33 cellular contexts compared by ENCODE assay signal in the genomic region with DNA sequence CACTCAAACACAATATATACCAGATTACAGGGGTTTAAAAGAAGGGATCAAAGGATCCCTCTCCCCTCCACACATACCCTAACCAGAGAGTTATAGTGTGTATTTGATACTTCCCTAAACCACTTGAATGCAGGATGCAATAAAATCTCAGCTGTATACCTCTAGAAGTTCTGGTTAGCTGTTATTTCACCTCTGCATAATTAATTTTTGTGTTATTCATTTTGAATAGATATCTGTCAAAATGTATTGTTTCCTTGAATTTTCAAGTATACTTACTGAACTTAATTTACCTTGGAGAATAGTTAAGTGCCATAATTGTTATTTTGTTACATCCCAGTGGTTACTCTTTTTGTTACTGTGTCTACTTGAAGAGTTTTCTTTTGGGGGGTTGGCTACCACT.
"Had no signal": no experiment of that assay in that cellular context is flagged by ENCODE, and none has a peak within 500 bp of the region (broad histone marks: within the 10 kb centered on the region; RNA-seq: fewer than 3 reads in every experiment).

No MANE protein-coding gene starts in this region.

- H3K4me3 Mint-ChIP-seq: activated B cell treated with CpG ODN at 0.5 μM for 24 hours; activated CD4-positive, alpha-beta memory T cell treated with anti-CD3 and anti-CD28 coated beads, Interleukin-2, amount 10 ng/mL, durations not matched to agents 7 days and 5 days; activated CD4-positive, alpha-beta T cell treated with anti-CD3 and anti-CD28 coated beads, Interleukin-2, amount 10 ng/mL, durations not matched to agents 7 days and 5 days; activated naive CD8-positive, alpha-beta T cell treated with anti-CD3 and anti-CD28 coated beads, Interleukin-2, amount 10 ng/mL, durations not matched to agents 7 days and 5 days; activated T-helper 17 cell treated with anti-CD3 and anti-CD28 coated beads, Interleukin-2, amount 50 U/mL, for 72 hours; brain; effector memory CD8-positive, alpha-beta T cell; T-cell; T-helper 1 cell treated with Interleukin-12 subunit alpha and Interleukin-12 subunit beta and Interleukin-4 antibody, amounts not matched to agents 30 μg/mL and 1 μg/mL, for 36 hours; T-helper 2 cell treated with Interferon-gamma antibody and Interleukin-4, amounts not matched to agents 5 μg/mL and 100 μg/mL, for 36 hours had no signal

- H3K27me3 ChIP-seq: ascending aorta, breast epithelium, cardiac muscle cell, esophagus muscularis mucosa, foreskin keratinocyte, gastrocnemius medialis, heart left ventricle had no signal

- H3K27ac ChIP-seq: ascending aorta, breast epithelium, esophagus muscularis mucosa, foreskin keratinocyte, gastrocnemius medialis, heart left ventricle, WERI-Rb-1 had no signal

- H3K27ac Mint-ChIP-seq: activated B cell treated with CpG ODN at 0.5 μM for 24 hours; activated CD4-positive, alpha-beta memory T cell treated with anti-CD3 and anti-CD28 coated beads, Interleukin-2, amount 10 ng/mL, durations not matched to agents 7 days and 5 days; activated CD4-positive, alpha-beta T cell treated with anti-CD3 and anti-CD28 coated beads, Interleukin-2, amount 10 ng/mL, durations not matched to agents 7 days and 5 days; activated naive CD4-positive, alpha-beta T cell treated with anti-CD3 and anti-CD28 coated beads, Interleukin-2, amount 50 U/mL, for 72 hours; activated naive CD8-positive, alpha-beta T cell treated with anti-CD3 and anti-CD28 coated beads, Interleukin-2, amount 10 ng/mL, durations not matched to agents 7 days and 5 days; brain; T-helper 1 cell treated with Interleukin-12 subunit alpha and Interleukin-12 subunit beta and Interleukin-4 antibody, amounts not matched to agents 30 μg/mL and 1 μg/mL, for 36 hours; T-helper 2 cell treated with Interferon-gamma antibody and Interleukin-4, amounts not matched to agents 5 μg/mL and 100 μg/mL, for 36 hours had no signal

- H3K4me1 ChIP-seq: breast epithelium, foreskin keratinocyte had no signal

- H3K9me3 Mint-ChIP-seq: activated B cell treated with CpG ODN at 0.5 μM for 24 hours; activated naive CD8-positive, alpha-beta T cell treated with anti-CD3 and anti-CD28 coated beads, Interleukin-2, amount 10 ng/mL, durations not matched to agents 7 days and 5 days; activated T-helper 17 cell treated with anti-CD3 and anti-CD28 coated beads, Interleukin-2, amount 50 U/mL, for 72 hours; effector memory CD8-positive, alpha-beta T cell; T-cell had no signal

- ATAC-seq: activated CD4-positive, CD25-positive, alpha-beta regulatory T cell treated with anti-CD3 and anti-CD28 coated beads, Interleukin-2, amount 50 U/mL, for 24 hours; activated naive CD4-positive, alpha-beta T cell treated with anti-CD3 and anti-CD28 coated beads, Interleukin-2, amount 50 U/mL, for 72 hours; activated T-helper 17 cell treated with anti-CD3 and anti-CD28 coated beads, Interleukin-2, amount 50 U/mL, for 72 hours; effector memory CD8-positive, alpha-beta T cell; foreskin keratinocyte; gastrocnemius medialis; heart left ventricle; T-cell had no signal

- H3K4me3 ChIP-seq: ascending aorta, breast epithelium, cardiac muscle cell, esophagus muscularis mucosa, gastrocnemius medialis, heart left ventricle had no signal

- H3K9me3 ChIP-seq: ascending aorta, breast epithelium, esophagus muscularis mucosa, gastrocnemius medialis, heart left ventricle had no signal

- H3K4me1 Mint-ChIP-seq: activated B cell treated with CpG ODN at 0.5 μM for 24 hours; activated CD4-positive, alpha-beta memory T cell treated with anti-CD3 and anti-CD28 coated beads, Interleukin-2, amount 10 ng/mL, durations not matched to agents 7 days and 5 days; activated CD4-positive, alpha-beta T cell treated with anti-CD3 and anti-CD28 coated beads, Interleukin-2, amount 10 ng/mL, durations not matched to agents 7 days and 5 days; activated naive CD8-positive, alpha-beta T cell treated with anti-CD3 and anti-CD28 coated beads, Interleukin-2, amount 10 ng/mL, durations not matched to agents 7 days and 5 days; activated T-helper 17 cell treated with anti-CD3 and anti-CD28 coated beads, Interleukin-2, amount 50 U/mL, for 72 hours; T-cell had no signal

- H3K27me3 Mint-ChIP-seq: activated B cell treated with CpG ODN at 0.5 μM for 24 hours; activated CD4-positive, alpha-beta memory T cell treated with anti-CD3 and anti-CD28 coated beads, Interleukin-2, amount 10 ng/mL, durations not matched to agents 7 days and 5 days; activated CD4-positive, alpha-beta T cell treated with anti-CD3 and anti-CD28 coated beads, Interleukin-2, amount 10 ng/mL, durations not matched to agents 7 days and 5 days; activated naive CD8-positive, alpha-beta T cell treated with anti-CD3 and anti-CD28 coated beads, Interleukin-2, amount 10 ng/mL, durations not matched to agents 7 days and 5 days; activated T-helper 17 cell treated with anti-CD3 and anti-CD28 coated beads, Interleukin-2, amount 50 U/mL, for 72 hours; brain; effector memory CD8-positive, alpha-beta T cell; T-cell had no signal

- DNase-seq: activated B cell treated with CpG ODN at 0.5 μM for 24 hours; activated CD4-positive, alpha-beta memory T cell treated with anti-CD3 and anti-CD28 coated beads, Interleukin-2, amount 10 ng/mL, durations not matched to agents 7 days and 5 days; activated CD4-positive, alpha-beta T cell treated with anti-CD3 and anti-CD28 coated beads, Interleukin-2, amount 10 ng/mL, durations not matched to agents 7 days and 5 days; activated CD4-positive, alpha-beta T cell treated with anti-CD3 and anti-CD28 coated beads, Interleukin-2, amount 50 U/mL, for 4 hours; activated CD8-positive, alpha-beta memory T cell treated with anti-CD3 and anti-CD28 coated beads, Interleukin-2, amount 50 U/mL, for 48 hours; activated effector memory CD4-positive, alpha-beta T cell treated with Interleukin-2 at 50 U/mL for 16 hours; activated gamma-delta T cell treated with Interleukin-2 at 50 U/mL for 16 hours; activated naive CD4-positive, alpha-beta T cell treated with Interleukin-2 at 50 U/mL for 16 hours; activated naive CD8-positive, alpha-beta T cell treated with anti-CD3 and anti-CD28 coated beads, Interleukin-2, amount 10 ng/mL, durations not matched to agents 7 days and 5 days; central memory CD4-positive, alpha-beta T cell; cortex of kidney; dermis blood vessel endothelial cell; effector CD4-positive, alpha-beta T cell; effector memory CD8-positive, alpha-beta T cell; erythroblast; foreskin keratinocyte; gastrocnemius medialis; glutamatergic neuron; heart left ventricle; hypothalamus; T-cell; T1000; WERI-Rb-1 had no signal
